31 cellular contexts compared by ENCODE assay signal in the genomic region with DNA sequence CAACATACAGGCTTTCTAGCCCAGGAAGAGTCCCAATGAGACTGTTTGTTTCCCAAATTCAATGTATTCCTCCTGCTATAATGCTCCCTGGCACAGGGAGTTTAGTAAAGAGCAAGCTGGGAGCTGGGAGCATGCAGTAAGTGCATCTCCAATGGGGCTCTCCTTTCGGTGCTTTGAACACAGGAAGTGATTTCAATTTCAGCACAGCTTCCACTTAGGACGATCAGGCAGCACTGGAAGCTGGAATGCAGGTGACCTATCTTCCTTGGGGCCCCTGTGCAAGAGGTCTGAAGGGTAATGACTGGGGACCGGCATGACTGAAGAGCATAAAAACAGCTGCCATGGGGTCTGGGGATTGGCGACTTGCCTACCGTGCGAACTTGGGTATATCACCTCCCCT.
DNase-seq lines count a peak whose midpoint lies in the region; ATAC-seq, FAIRE-seq and TF ChIP-seq lines count a peak whose summit lies in the region.
"Had no signal": no experiment of that assay in that cellular context is flagged by ENCODE, and none has a peak within 500 bp of the region (broad histone marks: within the 10 kb centered on the region; RNA-seq: fewer than 3 reads in every experiment).

No MANE protein-coding gene starts in this region.

- no peak for TF ChIP-seq EP300 in H1 (IDR thresholded peaks at IDR 0.05; ENCODE audit: borderline replicate concordance in 1 of 2, low read depth in 2 of 2, low read length in 2 of 2)

- H3K9ac ChIP-seq in HUES48 (ENCODE audit: low read depth, low read length) = 0 out of 2 replicates have a peak overlapping the region, but pooled peaks have one; percentile 23
- H3K9ac ChIP-seq in H1 (replicated peaks in 1 of 4; ENCODE audit: extremely low read depth in 1 of 4, low read depth in 3 of 4, low read length in 3 of 4) = no peak overlapping the region
- no peak overlapping the region for H3K9ac ChIP-seq in mesendoderm (ENCODE audit: low read length)
- H3K9ac ChIP-seq: KMS-11 had no signal

- peak overlapping the region; percentile 52 for H3K14ac ChIP-seq in H1 (ENCODE audit: insufficient read length)

- H2BK15ac ChIP-seq in H1 (ENCODE audit: low read length) (no peak overlapping the region), mesendoderm (replicated peaks; ENCODE audit: low read depth) (no peak overlapping the region)

- intact Hi-C loops in Right ventricle myocardium superior (cut with DNase I) (no loop called here), right cardiac atrium (cut with DNase I) (no loop called here)

- POLR2A ChIA-PET in H1 (lab: Charles Lee; ENCODE audit: partially characterized antibody) = interaction anchor here (1.3 kb wide), 1 partner anchor 9 kb away, joined by 3 read pairs; no protein-coding TSS in a partner anchor

- H3K27me3 ChIP-seq in right cardiac atrium (ENCODE audit: control insufficient read depth, insufficient read depth) (no peaks in the 10 kb centered on the region), HUES48 (ENCODE audit: control insufficient read depth, insufficient read depth, low read length) (no peaks in the 10 kb centered on the region), H1 (replicated peaks in 1 of 4; ENCODE audit: control insufficient read depth in 3 of 4, extremely low read depth in 1 of 4, insufficient read depth in 3 of 4, low read length in 3 of 4) (no peaks in the 10 kb centered on the region), mesendoderm (ENCODE audit: insufficient read depth, low read length, poor library complexity) (no peaks in the 10 kb centered on the region)
- H3K27me3 ChIP-seq: breast epithelium, neutrophil, SJSA1, uterus had no signal

- H3K79me1 ChIP-seq in H1 (ENCODE audit: low read depth, low read length) (peaks cover 8% of the 10 kb centered on the region), mesendoderm (ENCODE audit: low read length) (peaks cover 7% of the 10 kb centered on the region)

- H3K79me2 ChIP-seq in H1 (ENCODE audit: control insufficient read depth in 1 of 2, insufficient read depth in 2 of 2, low read length in 2 of 2) = peaks cover 14 to 90% of the 10 kb centered on the region in 2 experiments
- H3K79me2 ChIP-seq in mesendoderm (ENCODE audit: control insufficient read depth, insufficient read depth, low read length) = peaks cover 23% of the 10 kb centered on the region

- TF ChIP-seq POLR2A in H1 (IDR thresholded peaks at IDR 0.05; ENCODE audit: control extremely low read depth in 1 of 2, low read depth in 2 of 2, low read length in 2 of 2) = no peak

- H3K56ac ChIP-seq in H1 (replicated peaks; ENCODE audit: insufficient read length, low read depth, low read length) (no peak overlapping the region), mesendoderm (ENCODE audit: low read length) (no peak overlapping the region)

- H3K9me3 ChIP-seq in right cardiac atrium (ENCODE audit: control insufficient read depth, low read length) (no peaks in the 10 kb centered on the region), HUES48 (ENCODE audit: control insufficient read depth, insufficient read depth, low read length) (no peaks in the 10 kb centered on the region), H1 (ENCODE audit: insufficient read depth in 2 of 2, low read depth in 1 of 2, low read length in 1 of 2) (no peaks in the 10 kb centered on the region)
- H3K9me3 ChIP-seq: breast epithelium, neutrophil, psoas muscle, SJSA1, thoracic aorta, uterus had no signal

- H2BK20ac ChIP-seq in H1 (ENCODE audit: low read length) = no peak overlapping the region

- H4K8ac ChIP-seq in H1 (ENCODE audit: extremely low read depth, insufficient read depth, low read length) = peak overlapping the region; percentile 53; the same call in 1 of the 2 replicates
- H4K8ac ChIP-seq in mesendoderm (ENCODE audit: low read depth, low read length) = no peak overlapping the region

- peak overlapping the region; percentile 44 for H4K5ac ChIP-seq in H1 (ENCODE audit: insufficient read length, low read depth, low read length)
- H4K5ac ChIP-seq in mesendoderm (ENCODE audit: low read length) = no peak overlapping the region

- ATAC-seq in Right ventricle myocardium superior (ENCODE audit: poor library complexity) (peak; percentile 33), right cardiac atrium (no peak)
- ATAC-seq: activated CD4-positive, CD25-positive, alpha-beta regulatory T cell treated with anti-CD3 and anti-CD28 coated beads, Interleukin-2, amount 50 U/mL, for 24 hours; effector memory CD8-positive, alpha-beta T cell; T-cell had no signal

- no peak overlapping the region for H2BK12ac ChIP-seq in H1 (ENCODE audit: low read depth, low read length)

- H2BK5ac ChIP-seq in H1 (ENCODE audit: low read depth, low read length) (0 out of 2 replicates have a peak overlapping the region, but pooled peaks have one; percentile 18), mesendoderm (ENCODE audit: low read length) (no peak overlapping the region)

- peak; percentile 75 for FAIRE-seq in H1 (lab: Jason Lieb, UNC)
- FAIRE-seq: colon, GM12892, RCC 7860 had no signal

- H3K4me3 ChIP-seq in right cardiac atrium (ENCODE audit: low read length) (no peak overlapping the region), HUES48 (ENCODE audit: low read depth, low read length) (no peak overlapping the region), H1 (ENCODE audit: extremely low read depth in 1 of 4, insufficient read depth in 2 of 4, low read depth in 3 of 4, low read length in 4 of 4) (no peak overlapping the region; a peak in 1 of 8 replicates), mesendoderm (ENCODE audit: low read length) (no peak overlapping the region)
- H3K4me3 ChIP-seq: breast epithelium, psoas muscle, SJSA1, thoracic aorta, uterus had no signal

- H2BK120ac ChIP-seq in H1 (replicated peaks; ENCODE audit: low read depth, low read length) (peak overlapping the region; percentile 10), mesendoderm (ENCODE audit: low read depth, low read length) (no peak overlapping the region)

- H3K4me1 ChIP-seq in right cardiac atrium (ENCODE audit: control insufficient read depth, insufficient read depth, low read length) (peaks cover 6% of the 10 kb centered on the region), HUES48 (ENCODE audit: control insufficient read depth, insufficient read depth, low read length) (peaks cover 61% of the 10 kb centered on the region), H1 (replicated peaks in 1 of 4; ENCODE audit: control insufficient read depth in 3 of 4, insufficient read depth in 4 of 4, low read length in 3 of 4) (peaks cover 24 to 44% (median 32%) of the 10 kb centered on the region in 4 experiments), mesendoderm (ENCODE audit: control insufficient read depth, low read depth, low read length) (peaks cover 4% of the 10 kb centered on the region)
- H3K4me1 ChIP-seq: breast epithelium, uterus had no signal

- H2AK5ac ChIP-seq in H1 (ENCODE audit: low read depth, low read length) (no peak overlapping the region), mesendoderm (ENCODE audit: low read length) (no peak overlapping the region)

- H3K18ac ChIP-seq in H1 (ENCODE audit: extremely low read depth, low read length) = no peak overlapping the region; the same call in 1 of the 2 replicates
- no peak overlapping the region for H3K18ac ChIP-seq in mesendoderm (ENCODE audit: low read length)

- H3K4ac ChIP-seq in H1 (replicated peaks; ENCODE audit: insufficient read length, low read depth, low read length) (peak overlapping the region; percentile 2), mesendoderm (ENCODE audit: low read depth, low read length) (no peak overlapping the region)

- CTCF ChIA-PET in H1 (lab: Charles Lee; ENCODE audit: partially characterized antibody) = interaction anchor here (0.8 kb wide), 2 partner anchors 9 to 10 kb away, joined by 3 read pairs; no protein-coding TSS in a partner anchor

- no peaks in the 10 kb centered on the region; the same call in 1 of the 2 replicates for H3K23me2 ChIP-seq in H1 (ENCODE audit: low read depth, low read length)

- H4K91ac ChIP-seq in H1 (replicated peaks; ENCODE audit: insufficient read length, low read length) = no peak overlapping the region

- H3K23ac ChIP-seq in H1 (ENCODE audit: insufficient read length) (no peak overlapping the region), mesendoderm (ENCODE audit: low read length) (no peak overlapping the region)

- H3K4me2 ChIP-seq in H1 (ENCODE audit: insufficient read depth in 1 of 2, low read depth in 2 of 2, low read length in 2 of 2) (0 out of 4 replicates have a peak overlapping the region, but pooled peaks of 1 of the 2 experiments have one; percentile 18), mesendoderm (ENCODE audit: low read length) (no peak overlapping the region)
- H3K4me2 ChIP-seq: KMS-11 had no signal

- WGBS in right cardiac atrium = 55% methylated on average over 6 of the region's 6 CpGs
- WGBS in H1 (ENCODE audit: extremely low coverage in 1 of 2, insufficient coverage in 1 of 2, insufficient read length in 1 of 2, insufficient replicate concordance in 2 of 2, low coverage in 1 of 2, low lambda C conversion rate in 2 of 2, missing lambda C conversion rate in 1 of 2), 2 experiments = 69% methylated on average over 6 of the region's 6 CpGs; no CpG with 5 or more reads in 1 of the 2 experiments
- no CpG with 5 or more reads among the region's 6 CpGs for WGBS in mesendoderm (ENCODE audit: extremely low coverage, insufficient coverage, low lambda C conversion rate)

- DNase-seq in Right ventricle myocardium superior = no peak
- no peak for DNase-seq in right cardiac atrium
- no peak for DNase-seq in H1 (ENCODE audit: low read depth in 1 of 2, low spot score in 2 of 2)
- DNase-seq in mesendoderm = peak; percentile 74
- no peak for DNase-seq in T-helper 2 cell
- no peak for DNase-seq in amniotic stem cell (lab: John Stamatoyannopoulos, UW)
- DNase-seq in activated gamma-delta T cell treated with Interleukin-2 at 50 U/mL for 16 hours = no peak
- DNase-seq: activated CD4-positive, alpha-beta T cell treated with anti-CD3 and anti-CD28 coated beads, Interleukin-2, amount 50 U/mL, for 48 hours; activated CD8-positive, alpha-beta memory T cell treated with anti-CD3 and anti-CD28 coated beads, Interleukin-2, amount 50 U/mL, for 4 hours; activated naive CD4-positive, alpha-beta T cell treated with anti-CD3 and anti-CD28 coated beads, Interleukin-2, amount 50 U/mL, for 16 hours; amygdala; C1 segment of cervical spinal cord; effector memory CD8-positive, alpha-beta T cell; erythroblast; kidney glomerular epithelial cell; naive B cell; NCI-H1417 treated with DMSO at 0.1 percent for 48 hours; NCI-H526 treated with DMSO at 0.1 percent for 48 hours; psoas muscle; T-cell; uterus had no signal

- no peak overlapping the region for H2AFZ ChIP-seq in H1 (ENCODE audit: low read length)

- H3K27ac ChIP-seq in right cardiac atrium (ENCODE audit: low read length) (no peak overlapping the region), HUES48 (ENCODE audit: low read depth, low read length) (peak overlapping the region; percentile 50), H1 (ENCODE audit: low read depth, low read length) (peak overlapping the region; percentile 14; the same call in 1 of the 2 replicates), mesendoderm (ENCODE audit: low read depth, low read length) (no peak overlapping the region)
- H3K27ac ChIP-seq: breast epithelium, KMS-11, neutrophil, psoas muscle, SJSA1, thoracic aorta, uterus had no signal

- no peak for TF ChIP-seq CTCF in H1 (IDR thresholded peaks at IDR 0.05; ENCODE audit: control extremely low read depth in 1 of 3, insufficient read depth in 1 of 3, low read depth in 1 of 3, low read length in 3 of 3)

- TF ChIP-seq RAD21 in H1 (IDR thresholded peaks at IDR 0.05 in 1 of 2, conservative IDR thresholded peaks at IDR 0.05 in 1 of 2; ENCODE audit: low read depth in 2 of 2, low read length in 2 of 2) = no peak

- H3K36me3 ChIP-seq in HUES48 (ENCODE audit: control insufficient read depth, insufficient read depth, low read length) (no peaks in the 10 kb centered on the region), H1 (ENCODE audit: control insufficient read depth in 2 of 4, insufficient read depth in 4 of 4, low read length in 3 of 4) (no peaks in the 10 kb centered on the region), mesendoderm (ENCODE audit: control insufficient read depth, insufficient read depth, low read length) (no peaks in the 10 kb centered on the region)
- H3K36me3 ChIP-seq: breast epithelium, neutrophil, SJSA1, thoracic aorta, uterus had no signal

- peaks cover 0 to 2% of the 10 kb centered on the region in 2 experiments for H4K20me1 ChIP-seq in H1 (replicated peaks in 1 of 2; ENCODE audit: control insufficient read depth in 1 of 2, insufficient read depth in 2 of 2, low read length in 2 of 2)

Comparison
In these comparisons a context has a peak if more than half of its experiments do, and no peak if none do; other contexts are left out.
1. H3K27ac ChIP-seq: peak in HUES48 (single experiment) and H1 (single experiment); none in right cardiac atrium (single experiment) and mesendoderm (single experiment).